In the genomic region with DNA sequence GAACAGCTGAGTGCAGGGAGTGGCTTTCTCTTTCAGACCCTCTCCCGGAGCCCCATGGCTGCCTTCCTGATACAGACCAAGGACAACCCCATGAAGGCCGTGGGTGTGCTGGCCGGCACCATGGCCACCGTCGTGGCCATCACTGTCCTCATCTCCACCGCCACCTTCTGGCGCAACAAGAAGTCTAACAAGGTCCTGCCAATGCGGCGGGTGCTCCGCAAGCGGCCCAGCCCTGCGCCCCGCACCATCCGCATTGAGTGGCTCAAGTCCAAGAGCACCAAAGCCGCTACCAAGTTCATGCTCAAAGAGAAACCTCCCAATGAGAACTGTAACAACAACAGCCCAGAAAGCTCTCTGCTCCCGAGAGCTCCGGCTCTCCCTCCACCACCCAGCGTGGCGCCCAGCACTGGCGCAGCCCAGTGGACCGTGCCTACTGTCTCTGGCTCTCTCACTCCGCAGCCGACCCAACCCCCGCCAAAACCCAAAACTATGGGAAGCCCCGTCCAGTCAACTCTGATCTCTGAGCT, we compare ENCODE assay signal across 14 cellular contexts. TPM values are rescaled to one million over a fixed set of nuclear protein-coding genes. Genes with fewer than 3 reads are reported as not detected.
DNase-seq lines count a peak whose midpoint lies in the region; ATAC-seq lines count a peak whose summit lies in the region.
"Had no signal": no experiment of that assay in that cellular context is flagged by ENCODE, and none has a peak within 500 bp of the region (broad histone marks: within the 10 kb centered on the region; RNA-seq: fewer than 3 reads in every experiment).

No MANE protein-coding gene starts in this region.

- H3K27ac Mint-ChIP-seq in T-helper 2 cell treated with Interferon-gamma antibody and Interleukin-4, amounts not matched to agents 5 μg/mL and 100 μg/mL, for 36 hours, result no peak overlapping the region
- no peak overlapping the region for H3K27ac Mint-ChIP-seq in T-helper 17 cell
- no peak overlapping the region for H3K27ac Mint-ChIP-seq in natural killer cell treated with Interleukin-12 subunit alpha and Interleukin-12 subunit beta and Interleukin-15 and Interleukin-18, amount 100 ng/mL, for 72 hours

- H3K36me3 Mint-ChIP-seq in T-helper 2 cell treated with Interferon-gamma antibody and Interleukin-4, amounts not matched to agents 5 μg/mL and 100 μg/mL, for 36 hours (ENCODE audit: low read depth), result no peaks in the 10 kb centered on the region
- peaks cover 2% of the 10 kb centered on the region for H3K36me3 Mint-ChIP-seq in T-helper 17 cell (ENCODE audit: low read depth)
- H3K36me3 Mint-ChIP-seq in natural killer cell treated with Interleukin-12 subunit alpha and Interleukin-12 subunit beta and Interleukin-15 and Interleukin-18, amount 100 ng/mL, for 72 hours, result no peaks in the 10 kb centered on the region

- no peaks in the 10 kb centered on the region for H3K9me3 ChIP-seq in T-helper 17 cell (ENCODE audit: control insufficient read depth, low read length, poor library complexity, severe bottlenecking)
- H3K9me3 ChIP-seq: ascending aorta, tibial artery had no signal

- peak overlapping the region; percentile 33 for H3K4me3 Mint-ChIP-seq in T-helper 2 cell treated with Interferon-gamma antibody and Interleukin-4, amounts not matched to agents 5 μg/mL and 100 μg/mL, for 36 hours
- peak overlapping the region; percentile 31 for H3K4me3 Mint-ChIP-seq in T-helper 17 cell
- peak overlapping the region; percentile 12 for H3K4me3 Mint-ChIP-seq in natural killer cell treated with Interleukin-12 subunit alpha and Interleukin-12 subunit beta and Interleukin-15 and Interleukin-18, amount 100 ng/mL, for 72 hours

- no peaks in the 10 kb centered on the region for H3K36me3 ChIP-seq in H7 (replicated peaks; ENCODE audit: control insufficient read depth, insufficient read depth, low read length)
- H3K36me3 ChIP-seq: ascending aorta, tibial artery had no signal

- H3K9me3 Mint-ChIP-seq in T-helper 2 cell treated with Interferon-gamma antibody and Interleukin-4, amounts not matched to agents 5 μg/mL and 100 μg/mL, for 36 hours, result peaks cover under 1% of the 10 kb centered on the region
- no peaks in the 10 kb centered on the region for H3K9me3 Mint-ChIP-seq in natural killer cell treated with Interleukin-12 subunit alpha and Interleukin-12 subunit beta and Interleukin-15 and Interleukin-18, amount 100 ng/mL, for 72 hours

- no peak for ATAC-seq in T-helper 17 cell
- ATAC-seq in natural killer cell treated with Interleukin-12 subunit alpha and Interleukin-12 subunit beta and Interleukin-15 and Interleukin-18, amount 100 ng/mL, for 72 hours, result peak in 1 of 2 donors; percentile 7
- no peak for ATAC-seq in HG03280 (IDR thresholded peaks at IDR 0.05; ENCODE audit: unreplicated experiment)
- no peak for ATAC-seq in HG03460 (IDR thresholded peaks at IDR 0.05; ENCODE audit: unreplicated experiment)

- H3K27me3 Mint-ChIP-seq in T-helper 2 cell treated with Interferon-gamma antibody and Interleukin-4, amounts not matched to agents 5 μg/mL and 100 μg/mL, for 36 hours (ENCODE audit: low read depth), result no peaks in the 10 kb centered on the region
- peaks cover 27% of the 10 kb centered on the region for H3K27me3 Mint-ChIP-seq in T-helper 17 cell
- no peaks in the 10 kb centered on the region for H3K27me3 Mint-ChIP-seq in natural killer cell treated with Interleukin-12 subunit alpha and Interleukin-12 subunit beta and Interleukin-15 and Interleukin-18, amount 100 ng/mL, for 72 hours

- DNase-seq in T-helper 2 cell treated with Interferon-gamma antibody and Interleukin-4, amounts not matched to agents 5 μg/mL and 100 μg/mL, for 36 hours (ENCODE audit: low spot score), result no peak
- no peak for DNase-seq in T-helper 2 cell
- peak; percentile 59 for DNase-seq in H7
- DNase-seq in T-helper 17 cell, result no peak
- DNase-seq in natural killer cell treated with Interleukin-12 subunit alpha and Interleukin-12 subunit beta and Interleukin-15 and Interleukin-18, amount 100 ng/mL, for 72 hours (ENCODE audit: low spot score), result peak; percentile 53
- no peak for DNase-seq in DMS114 treated with DMSO at 0.1 percent for 48 hours (lab: John Stamatoyannopoulos, UW; ENCODE audit: unreplicated experiment)
- DNase-seq: NCI-H1436 treated with DMSO at 0.1 percent for 48 hours had no signal

- no peak overlapping the region for H3K4me3 ChIP-seq in H7 (ENCODE audit: insufficient read depth, low read depth, low read length)
- H3K4me3 ChIP-seq: ascending aorta, tibial artery had no signal

- no peaks in the 10 kb centered on the region for H3K27me3 ChIP-seq in H7 (ENCODE audit: control insufficient read depth, insufficient read depth, low read length)
- H3K27me3 ChIP-seq: ascending aorta had no signal

- peaks cover 2% of the 10 kb centered on the region for H3K4me1 Mint-ChIP-seq in T-helper 2 cell treated with Interferon-gamma antibody and Interleukin-4, amounts not matched to agents 5 μg/mL and 100 μg/mL, for 36 hours (ENCODE audit: low read depth)
- H3K4me1 Mint-ChIP-seq in T-helper 17 cell, result peaks cover 5% of the 10 kb centered on the region
- peaks cover 5 to 6% of the 10 kb centered on the region in 2 donors for H3K4me1 Mint-ChIP-seq in natural killer cell treated with Interleukin-12 subunit alpha and Interleukin-12 subunit beta and Interleukin-15 and Interleukin-18, amount 100 ng/mL, for 72 hours (ENCODE audit: low read depth in 2 of 2)

RNA-seq across cellular contexts. Expression of a gene that starts 11.2 kb away (rescaled TPM):
- not detected in 2 replicates for total RNA-seq in H7 (2014; rRNA removed; shearing (Covaris generic))
- not detected for total RNA-seq in T-helper 17 cell
- total RNA-seq in natural killer cell treated with Interleukin-12 subunit alpha and Interleukin-12 subunit beta and Interleukin-15 and Interleukin-18, amount 100 ng/mL, for 72 hours, result not detected
- total RNA-seq: A172, ascending aorta, mammary epithelial cell, omental fat pad had no signal

RNA-seq across cellular contexts. Expression of a gene that starts 19.8 kb away (rescaled TPM):
- 0.90 and 1.7 TPM in 2 replicates for total RNA-seq in H7 (2014; rRNA removed; shearing (Covaris generic))
- total RNA-seq in T-helper 17 cell, result under 1 TPM; 0.12 to 0.73 TPM
- 10 to 100 TPM in 1 of 2 donors, 1 to 10 TPM in 1; 3.3 to 10.2 TPM for total RNA-seq in natural killer cell treated with Interleukin-12 subunit alpha and Interleukin-12 subunit beta and Interleukin-15 and Interleukin-18, amount 100 ng/mL, for 72 hours
- total RNA-seq: A172, ascending aorta had no signal

RNA-seq across cellular contexts. Expression of a gene that starts 27.2 kb away (rescaled TPM):
- not detected in 2 replicates for total RNA-seq in H7 (2014; rRNA removed; shearing (Covaris generic))
- not detected for total RNA-seq in T-helper 17 cell
- total RNA-seq in natural killer cell treated with Interleukin-12 subunit alpha and Interleukin-12 subunit beta and Interleukin-15 and Interleukin-18, amount 100 ng/mL, for 72 hours, result not detected
- total RNA-seq: A172, ascending aorta, mammary epithelial cell, omental fat pad had no signal

RNA-seq across cellular contexts. Expression of a gene that starts 30.7 kb away (rescaled TPM):
- not detected in 2 replicates for total RNA-seq in H7 (2014; rRNA removed; shearing (Covaris generic))
- total RNA-seq in T-helper 17 cell, result not detected
- not detected for total RNA-seq in natural killer cell treated with Interleukin-12 subunit alpha and Interleukin-12 subunit beta and Interleukin-15 and Interleukin-18, amount 100 ng/mL, for 72 hours
- total RNA-seq: A172, ascending aorta, mammary epithelial cell had no signal

RNA-seq across cellular contexts. Expression of a gene that starts 40.5 kb away (rescaled TPM):
- total RNA-seq in H7 (2014; rRNA removed; shearing (Covaris generic)), result not detected in 2 replicates
- total RNA-seq in T-helper 17 cell, result not detected
- not detected for total RNA-seq in natural killer cell treated with Interleukin-12 subunit alpha and Interleukin-12 subunit beta and Interleukin-15 and Interleukin-18, amount 100 ng/mL, for 72 hours
- total RNA-seq: A172, ascending aorta, omental fat pad had no signal

Comparison
In these comparisons a context has a peak if more than half of its experiments do, and no peak if none do; other contexts are left out.
1. DNase-seq: peak in H7 (single experiment) and natural killer cell treated with Interleukin-12 subunit alpha and Interleukin-12 subunit beta and Interleukin-15 and Interleukin-18, amount 100 ng/mL, for 72 hours (single experiment); none in T-helper 2 cell treated with Interferon-gamma antibody and Interleukin-4, amounts not matched to agents 5 μg/mL and 100 μg/mL, for 36 hours (single experiment), T-helper 2 cell (0 of 5), T-helper 17 cell (0 of 3) and DMS114 treated with DMSO at 0.1 percent for 48 hours (single experiment).
2. Peak in every context shown above with its lines, with median percentiles within 50 percentile points of each other: H3K4me3 Mint-ChIP-seq.